Comparison of ENCODE assay signal across 28 cellular contexts in genomic region chr19:54026656-54027055, GRCh38. TPM values are rescaled to one million over a fixed set of nuclear protein-coding genes. Genes with fewer than 3 reads are reported as not detected.
"Had no signal": no experiment of that assay in that cellular context is flagged by ENCODE, and none has a peak within 500 bp of the region (broad histone marks: within the 10 kb centered on the region; RNA-seq: fewer than 3 reads in every experiment).

No MANE protein-coding gene starts in this region.

- H3K27ac Mint-ChIP-seq: IgD-negative memory B cell had no signal

- DNase-seq: Kasumi-1; NCI-H1092 treated with DMSO at 0.1 percent for 48 hours; NCI-H1436; NCI-H187; NCI-H2029; NCI-H2081 treated with DMSO at 0.1 percent for 48 hours; NCI-H2171; NCI-H226; NCI-H446; NCI-H510A; NCI-H524 treated with DMSO at 0.1 percent for 48 hours; NCI-H69; NCI-H774; NK-92 treated with Interleukin-12 subunit alpha and Interleukin-12 subunit beta, amount 100 ng/mL, for 24 hours; PC-3; SIG-M5 had no signal

- H3K27me3 ChIP-seq: SJSA1 had no signal

- H3K4me3 Mint-ChIP-seq: IgD-negative memory B cell had no signal

- ATAC-seq: K562, PC-3, Right ventricle myocardium inferior had no signal

- H3K4me2 ChIP-seq: KMS-11 had no signal

- H3K4me1 Mint-ChIP-seq: IgD-negative memory B cell had no signal

- FAIRE-seq: HTR-8/SVneo, K562, RCC 7860 had no signal

- H3K36me3 ChIP-seq: SJSA1 had no signal

- H3K9ac ChIP-seq: KMS-11 had no signal

- H3K4me3 ChIP-seq: K562, SJSA1, SK-N-MC had no signal

- H3K9me3 Mint-ChIP-seq: IgD-negative memory B cell had no signal

- H3K27ac ChIP-seq: HL-60, KMS-11, SJSA1, SK-N-MC had no signal

RNA-seq across cellular contexts. Expression of gene CACNG6, which starts 35.2 kb away (rescaled TPM):
- total RNA-seq: K562; PC-3; Right ventricle myocardium inferior; T-helper 1 cell treated with Interleukin-12 subunit alpha and Interleukin-12 subunit beta and Interleukin-4 antibody, amounts not matched to agents 30 ng/mL and 1 ng/mL, for 36 hours had no signal
- polyA plus RNA-seq: IgD-negative memory B cell, K562 had no signal

RNA-seq across cellular contexts. Expression of gene VSTM1, which starts 37.0 kb away (rescaled TPM):
- total RNA-seq: K562; M059J; OCI-LY7; PC-3; Right ventricle myocardium inferior; SJSA1; T-helper 1 cell treated with Interleukin-12 subunit alpha and Interleukin-12 subunit beta and Interleukin-4 antibody, amounts not matched to agents 30 ng/mL and 1 ng/mL, for 36 hours had no signal
- polyA plus RNA-seq: IgD-negative memory B cell, K562 had no signal

RNA-seq across cellular contexts. Expression of gene TARM1, which starts 54.5 kb away (rescaled TPM):
- total RNA-seq: K562; M059J; OCI-LY7; PC-3; Right ventricle myocardium inferior; SJSA1; T-helper 1 cell treated with Interleukin-12 subunit alpha and Interleukin-12 subunit beta and Interleukin-4 antibody, amounts not matched to agents 30 ng/mL and 1 ng/mL, for 36 hours had no signal
- polyA plus RNA-seq: IgD-negative memory B cell, K562 had no signal
